18 cellular contexts compared by ENCODE assay signal in genomic region chr1:184878602-184879001, GRCh38.
DNase-seq lines count a peak whose midpoint lies in the region; ATAC-seq and TF ChIP-seq lines count a peak whose summit lies in the region.
"Had no signal": no experiment of that assay in that cellular context is flagged by ENCODE, and none has a peak within 500 bp of the region (broad histone marks: within the 10 kb centered on the region; RNA-seq: fewer than 3 reads in every experiment).

No MANE protein-coding gene starts in this region.

- H3K4me3 Mint-ChIP-seq in mesothelial cell of epicardium = no peak overlapping the region
- H3K4me3 Mint-ChIP-seq: CD4-positive, alpha-beta T cell; H9 had no signal

- H3K4me1 ChIP-seq in left ventricle myocardium inferior (peaks cover 91% of the 10 kb centered on the region), right cardiac atrium (ENCODE audit: control insufficient read depth, insufficient read depth, low read length) (peaks cover 5% of the 10 kb centered on the region), ascending aorta (peaks cover 3 to 50% of the 10 kb centered on the region in 2 donors), thoracic aorta (ENCODE audit: control insufficient read depth in 1 of 2, low read depth in 2 of 2) (peaks cover 45 to 85% of the 10 kb centered on the region in 2 donors)
- H3K4me1 ChIP-seq: BE2C, SJCRH30 had no signal

- H3K27me3 Mint-ChIP-seq in mesothelial cell of epicardium (ENCODE audit: low read depth) = no peaks in the 10 kb centered on the region
- H3K27me3 Mint-ChIP-seq: CD4-positive, alpha-beta T cell had no signal

- peak overlapping the region; percentile 87 for H3K27ac ChIP-seq in left ventricle myocardium inferior (replicated peaks)
- no peak overlapping the region for H3K27ac ChIP-seq in right cardiac atrium (ENCODE audit: low read length)
- peak overlapping the region; percentile 40 to 49 for H3K27ac ChIP-seq in ascending aorta
- H3K27ac ChIP-seq in thoracic aorta = peak overlapping the region; percentile 47 to 58
- H3K27ac ChIP-seq: SJCRH30 had no signal

- ATAC-seq in right cardiac atrium (no peak), thoracic aorta (ENCODE audit: insufficient number of reproducible peaks, low FRiP score, low read depth) (no peak)
- ATAC-seq: PC-3 had no signal

- no peak for TF ChIP-seq CTCF in left ventricle myocardium inferior (IDR thresholded peaks at IDR 0.05; ENCODE audit: borderline replicate concordance)
- TF ChIP-seq CTCF in ascending aorta (IDR thresholded peaks at IDR 0.05) = no peak
- no peak for TF ChIP-seq CTCF in mesothelial cell of epicardium (IDR thresholded peaks at IDR 0.05; ENCODE audit: unreplicated experiment)
- TF ChIP-seq CTCF in thoracic aorta (IDR thresholded peaks at IDR 0.05) = no peak

- WGBS in right cardiac atrium = 71% methylated on average over 1 of the region's 1 CpG

- H3K9me3 Mint-ChIP-seq in mesothelial cell of epicardium = peaks cover under 1% of the 10 kb centered on the region
- H3K9me3 Mint-ChIP-seq: CD4-positive, alpha-beta T cell; H9 had no signal

- H3K4me1 Mint-ChIP-seq in mesothelial cell of epicardium = peaks cover 25% of the 10 kb centered on the region

- H3K9me3 ChIP-seq in left ventricle myocardium inferior (replicated peaks) = no peaks in the 10 kb centered on the region
- no peaks in the 10 kb centered on the region for H3K9me3 ChIP-seq in right cardiac atrium (ENCODE audit: control insufficient read depth, low read length)
- no peaks in the 10 kb centered on the region for H3K9me3 ChIP-seq in ascending aorta
- no peaks in the 10 kb centered on the region for H3K9me3 ChIP-seq in thoracic aorta
- H3K9me3 ChIP-seq: BE2C, SJCRH30 had no signal

- H3K36me3 Mint-ChIP-seq in mesothelial cell of epicardium = no peaks in the 10 kb centered on the region

- H3K4me3 ChIP-seq in left ventricle myocardium inferior (no peak overlapping the region), right cardiac atrium (ENCODE audit: low read length) (no peak overlapping the region), ascending aorta (no peak overlapping the region), thoracic aorta (no peak overlapping the region)
- H3K4me3 ChIP-seq: SJCRH30 had no signal

- H3K27ac Mint-ChIP-seq in mesothelial cell of epicardium = peak overlapping the region; percentile 22
- H3K27ac Mint-ChIP-seq: CD4-positive, alpha-beta T cell; H9 had no signal

- H3K27me3 ChIP-seq in left ventricle myocardium inferior (ENCODE audit: low read depth) (no peaks in the 10 kb centered on the region), right cardiac atrium (ENCODE audit: control insufficient read depth, insufficient read depth) (no peaks in the 10 kb centered on the region), ascending aorta (no peaks in the 10 kb centered on the region), thoracic aorta (replicated peaks; ENCODE audit: insufficient read depth) (no peaks in the 10 kb centered on the region)
- H3K27me3 ChIP-seq: BE2C, SJCRH30 had no signal

- intact Hi-C loops in left ventricle myocardium inferior (cut with micrococcal nuclease) (no loop called here), right cardiac atrium (cut with DNase I) (no loop called here), ascending aorta (cut with DNase I) (no loop called here)

- DNase-seq in left ventricle myocardium inferior (no peak), right cardiac atrium (no peak), ascending aorta (ENCODE audit: low spot score in 2 of 2) (no peak), mesothelial cell of epicardium (ENCODE audit: low spot score in 2 of 2, unreplicated experiment in 2 of 2) (no peak), thoracic aorta (ENCODE audit: low spot score) (no peak), SW480 (ENCODE audit: low spot score) (no peak), NCI-H1417 (lab: John Stamatoyannopoulos, UW) (no peak), RKO (ENCODE audit: low spot score) (no peak)
- DNase-seq: BE2C; CD4-positive, alpha-beta T cell; DMS79; H9; IMR-90; Karpas-422; NCI-H1436 treated with DMSO at 0.1 percent for 48 hours; NCI-H2029; SJCRH30 had no signal

- H3K36me3 ChIP-seq in left ventricle myocardium inferior = peaks cover under 1% of the 10 kb centered on the region
- peaks cover 0 to 3% of the 10 kb centered on the region in 2 donors for H3K36me3 ChIP-seq in ascending aorta
- H3K36me3 ChIP-seq in thoracic aorta = no peaks in the 10 kb centered on the region
- H3K36me3 ChIP-seq: BE2C, SJCRH30 had no signal
